15 cellular contexts compared by ENCODE assay signal in genomic region chr10:122468220-122468922, GRCh38. TPM values are rescaled to one million over a fixed set of nuclear protein-coding genes. Genes with fewer than 3 reads are reported as not detected.
A peak's percentile ranks its signal among the peaks of the same experiment; 100 is the strongest.
DNase-seq lines count a peak whose midpoint lies in the region; ATAC-seq, FAIRE-seq and TF ChIP-seq lines count a peak whose summit lies in the region.
"Had no signal": no experiment of that assay in that cellular context is flagged by ENCODE, and none has a peak within 500 bp of the region (broad histone marks: within the 10 kb centered on the region; RNA-seq: fewer than 3 reads in every experiment).

No MANE protein-coding gene starts in this region.

- no peak for TF ChIP-seq RAD21 in HepG2 (CRISPR knock-in tag; IDR thresholded peaks at IDR 0.05)

- DNase-seq in NCI-H82 (lab: John Stamatoyannopoulos, UW) (peak; percentile 46), NCI-H82 treated with DMSO at 0.1 percent for 48 hours (lab: John Stamatoyannopoulos, UW; ENCODE audit: unreplicated experiment) (no peak), MCF 10A (ENCODE audit: unreplicated experiment) (no peak), HepG2 (ENCODE audit: low spot score) (no peak), upper lobe of left lung (no peak)
- DNase-seq in naive thymus-derived CD8-positive, alpha-beta T cell = no peak
- no peak for DNase-seq in stimulated activated naive CD8-positive, alpha-beta T cell treated with anti-CD3 and anti-CD28 coated beads, Interleukin-15, Interleukin-2, amounts not matched to agents 100 U/mL and 50 U/mL, for 24 hours
- DNase-seq: activated naive CD4-positive, alpha-beta T cell treated with anti-CD3 and anti-CD28 coated beads, Interleukin-2, amount 50 U/mL, for 16 hours; NCI-H1105 treated with DMSO at 0.1 percent for 48 hours; retina; stimulated activated CD8-positive, alpha-beta memory T cell treated with anti-CD3 and anti-CD28 coated beads, Interleukin-4, amount 100 ng/mL, for 48 hours had no signal

- peak overlapping the region; percentile 40 for H3K4me3 Mint-ChIP-seq in MCF 10A (ENCODE audit: unreplicated experiment)
- no peak overlapping the region for H3K4me3 Mint-ChIP-seq in naive thymus-derived CD8-positive, alpha-beta T cell
- H3K4me3 Mint-ChIP-seq: memory B cell, neural crest cell, type B pancreatic cell had no signal

- TF ChIP-seq EP300 in HepG2 (IDR thresholded peaks at IDR 0.05; ENCODE audit: low read depth in 2 of 2, low read length in 2 of 2) = no peak
- no peak for TF ChIP-seq EP300 in HepG2 (CRISPR knock-in tag; IDR thresholded peaks at IDR 0.05; ENCODE audit: borderline replicate concordance)
- TF ChIP-seq EP300 in upper lobe of left lung (IDR thresholded peaks at IDR 0.05) = no peak

- no TSS peak for BruUV-seq in MCF 10A (replicated peaks; lab: Mats Ljungman, UMichigan)
- no TSS peak for BruUV-seq in HepG2 (replicated peaks; lab: Mats Ljungman, UMichigan)

- H3K9ac ChIP-seq in HepG2 (ENCODE audit: insufficient read depth, low read depth, low read length) = no peak overlapping the region

- H3K4me3 ChIP-seq in HepG2 (replicated peaks in 1 of 3; ENCODE audit: insufficient read depth in 1 of 3, low read depth in 2 of 3, low read length in 3 of 3) (no peak overlapping the region), upper lobe of left lung (no peak overlapping the region)

- no peaks in the 10 kb centered on the region for H4K20me1 ChIP-seq in HepG2 (ENCODE audit: insufficient read depth, low read length)

- in situ Hi-C loops in HepG2 (cut with HindIII; ENCODE audit: extremely low pct_ligation_motif_present, low pct_unique_long_range_greater_than_20kb) = no loop called here

- 8% methylated on average over 6 of the region's 6 CpGs for WGBS in HepG2 (ENCODE audit: low lambda C conversion rate)
- 90 to 96% methylated on average over 6 of the region's 6 CpGs for WGBS in upper lobe of left lung, 2 donors

- H3K27me3 ChIP-seq in HepG2 (ENCODE audit: control insufficient read depth in 1 of 2, insufficient read depth in 2 of 2, low read length in 2 of 2) = peaks cover 5 to 70% of the 10 kb centered on the region in 2 experiments
- H3K27me3 ChIP-seq in upper lobe of left lung = no peaks in the 10 kb centered on the region

- H3K36me3 ChIP-seq in HepG2 (replicated peaks in 1 of 2; ENCODE audit: control insufficient read depth in 1 of 2, insufficient read depth in 2 of 2, low read length in 2 of 2) = no peaks in the 10 kb centered on the region
- no peaks in the 10 kb centered on the region for H3K36me3 ChIP-seq in upper lobe of left lung

- no peaks in the 10 kb centered on the region for H3K79me2 ChIP-seq in HepG2 (ENCODE audit: insufficient read depth, low read length)

- H3K27ac ChIP-seq in HepG2 (ENCODE audit: extremely low read length, insufficient read depth, low read length) (no peak overlapping the region), temporal lobe (ENCODE audit: low read depth, low read length) (peak overlapping the region; percentile 34), upper lobe of left lung (peak overlapping the region in 1 of 4 donors; percentile 27)

- H3K27ac Mint-ChIP-seq in MCF 10A (ENCODE audit: low read depth, unreplicated experiment) = peak overlapping the region; percentile 82
- no peak overlapping the region for H3K27ac Mint-ChIP-seq in naive thymus-derived CD8-positive, alpha-beta T cell
- H3K27ac Mint-ChIP-seq: memory B cell, type B pancreatic cell had no signal

- H3K4me2 ChIP-seq in HepG2 (ENCODE audit: low read depth, low read length) = no peak overlapping the region

- no peak for ATAC-seq in HepG2
- no peak for ATAC-seq in naive thymus-derived CD8-positive, alpha-beta T cell
- no peak for ATAC-seq in stimulated activated naive CD8-positive, alpha-beta T cell treated with anti-CD3 and anti-CD28 coated beads, Interleukin-15, Interleukin-2, amounts not matched to agents 100 U/mL and 50 U/mL, for 24 hours
- no peak for ATAC-seq in upper lobe of left lung (ENCODE audit: low FRiP score in 2 of 2)

- H3K36me3 Mint-ChIP-seq in MCF 10A (ENCODE audit: insufficient read depth, unreplicated experiment) = peaks cover 35% of the 10 kb centered on the region
- H3K36me3 Mint-ChIP-seq in naive thymus-derived CD8-positive, alpha-beta T cell = no peaks in the 10 kb centered on the region
- H3K36me3 Mint-ChIP-seq: memory B cell, type B pancreatic cell had no signal

- no peak for FAIRE-seq in HepG2 (lab: Jason Lieb, UNC)

- TF ChIP-seq POLR2A in HepG2 (IDR thresholded peaks at IDR 0.05; ENCODE audit: insufficient read depth in 1 of 2, low read depth in 2 of 2, low read length in 2 of 2) (no peak), upper lobe of left lung (IDR thresholded peaks at IDR 0.05) (no peak)

- CTCF ChIA-PET in MCF 10A (lab: Yijun Ruan, JAX) (interaction anchor here (0.6 to 5.0 kb wide), 17 partner anchors 10 to 174 kb away, joined by 3 to 39 read pairs (median 3); no protein-coding TSS in a partner anchor), HepG2 (lab: Yijun Ruan, JAX; ENCODE audit: low intra/inter-chr PET ratio, low total read pairs) (no interaction called here)

- H3K4me1 Mint-ChIP-seq in MCF 10A (ENCODE audit: insufficient read depth, unreplicated experiment) = peaks cover 44% of the 10 kb centered on the region
- H3K4me1 Mint-ChIP-seq in naive thymus-derived CD8-positive, alpha-beta T cell = no peaks in the 10 kb centered on the region
- H3K4me1 Mint-ChIP-seq: memory B cell, neural crest cell had no signal

- no peaks in the 10 kb centered on the region for H3K4me1 ChIP-seq in HepG2 (ENCODE audit: insufficient read depth, low read length)
- H3K4me1 ChIP-seq in upper lobe of left lung = peaks cover 11 to 28% (median 13%) of the 10 kb centered on the region in 4 donors

- no peaks in the 10 kb centered on the region for H3K27me3 Mint-ChIP-seq in MCF 10A (ENCODE audit: insufficient read depth, unreplicated experiment)
- peaks cover 19 to 77% (median 31%) of the 10 kb centered on the region in 5 donors for H3K27me3 Mint-ChIP-seq in naive thymus-derived CD8-positive, alpha-beta T cell

- no peaks in the 10 kb centered on the region for H3K9me3 Mint-ChIP-seq in MCF 10A (ENCODE audit: unreplicated experiment)
- no peaks in the 10 kb centered on the region for H3K9me3 Mint-ChIP-seq in naive thymus-derived CD8-positive, alpha-beta T cell
- H3K9me3 Mint-ChIP-seq: memory B cell, neural crest cell, type B pancreatic cell had no signal

- intact Hi-C loops in MCF 10A (cut with micrococcal nuclease) (loop anchor here (2.0 kb wide), 2 partner anchors 36 to 96 kb away; no protein-coding TSS in a partner anchor), HepG2 (cut with micrococcal nuclease; ENCODE audit: unreplicated experiment) (no loop called here)

- POLR2A ChIA-PET in MCF 10A (lab: Yijun Ruan, JAX) (interaction anchor here (0.6 to 15.0 kb wide), 34 partner anchors 8 to 1949 kb away, joined by 3 to 291 read pairs (median 4); partner anchors contain the start of genes ATE1, BUB3, DMBT1 and PLEKHA1), HepG2 (lab: Yijun Ruan, JAX) (no interaction called here)
- POLR2A ChIA-PET in naive thymus-derived CD8-positive, alpha-beta T cell (lab: Charles Lee) = no interaction called here

- TF ChIP-seq CTCF in MCF 10A (IDR thresholded peaks at IDR 0.05; ENCODE audit: unreplicated experiment) = no peak
- no peak for TF ChIP-seq CTCF in HepG2 (CRISPR knock-in tag; IDR thresholded peaks at IDR 0.05)
- TF ChIP-seq CTCF in upper lobe of left lung (IDR thresholded peaks at IDR 0.05) = no peak

- no peak overlapping the region for H2AFZ ChIP-seq in HepG2 (ENCODE audit: low read length)

- H3K9me3 ChIP-seq in HepG2 (ENCODE audit: low read length) (no peaks in the 10 kb centered on the region), upper lobe of left lung (no peaks in the 10 kb centered on the region)

RNA-seq across cellular contexts. Expression of gene HTRA1, which starts 7.0 kb away (rescaled TPM):
- 157 and 175 TPM in 2 replicates for total RNA-seq in MCF 10A (2022)
- 0.17 and 0.40 TPM in 2 replicates for total RNA-seq in HepG2 (2016; rRNA removed; fragmentation: Illumina TruSeq; extraction: Trizol)
- 0.10 TPM in 1 of 2 replicates, not detected in the other for total RNA-seq in HepG2 (2016; cell fraction: cytosol; rRNA removed; fragmentation: Illumina TruSeq; extraction: Trizol; ENCODE audit: low read depth)
- total RNA-seq in HepG2 (2016; cell fraction: insoluble cytoplasmic fraction; rRNA removed; fragmentation: Illumina TruSeq; extraction: Trizol) = 0.15 and 0.37 TPM in 2 replicates
- total RNA-seq in HepG2 (2016; cell fraction: membrane; rRNA removed; fragmentation: Illumina TruSeq; extraction: Trizol) = 0.31 and 0.48 TPM in 2 replicates
- 0.43 TPM in 1 of 2 replicates, not detected in the other for total RNA-seq in HepG2 (2016; cell fraction: nucleus; rRNA removed; fragmentation: Illumina TruSeq; extraction: Trizol)
- 0.11 and 0.18 TPM in 2 replicates for polyA plus RNA-seq in HepG2 (2011; rRNA removed)
- polyA plus RNA-seq in HepG2 (2011; cell fraction: cytosol; rRNA removed) = 0.09 and 0.16 TPM in 2 replicates
- 0.13 TPM in 1 of 2 replicates, not detected in the other for polyA plus RNA-seq in HepG2 (2011; cell fraction: nucleus; rRNA removed)
- polyA plus RNA-seq in HepG2 (2012) = 0.09 and 0.11 TPM in 2 replicates
- 0.18 TPM in 2 replicates for polyA plus RNA-seq in HepG2 (2016; cell fraction: cytosol; fragmentation: Illumina TruSeq; extraction: Trizol; ENCODE audit: low read depth)
- 0.13 TPM in 1 of 2 replicates, not detected in the other for polyA plus RNA-seq in HepG2 (2016; cell fraction: insoluble cytoplasmic fraction; fragmentation: Illumina TruSeq; extraction: Trizol; ENCODE audit: low read depth)
- 0.22 TPM in 2 replicates for polyA plus RNA-seq in HepG2 (2016; cell fraction: membrane; fragmentation: Illumina TruSeq; extraction: Trizol; ENCODE audit: low read depth)
- 0.29 TPM in 1 of 2 replicates, not detected in the other for polyA plus RNA-seq in HepG2 (2016; cell fraction: nucleus; fragmentation: Illumina TruSeq; extraction: Trizol; ENCODE audit: insufficient read depth, low read depth)
- 23.5 TPM in 1 of 2 replicates, not detected in the other for polyA minus RNA-seq in HepG2 (2011; rRNA and poly(A)+ RNA removed; ENCODE audit: low replicate concordance)
- polyA minus RNA-seq in HepG2 (2011; cell fraction: cytosol; rRNA and poly(A)+ RNA removed) = 0.26 TPM in 1 of 2 replicates, not detected in the other
- polyA minus RNA-seq in HepG2 (2011; cell fraction: nucleus; rRNA and poly(A)+ RNA removed) = not detected in 2 replicates
- total RNA-seq in temporal lobe = 46.7 TPM
- total RNA-seq in naive thymus-derived CD8-positive, alpha-beta T cell = not detected
- polyA plus RNA-seq in naive thymus-derived CD8-positive, alpha-beta T cell = not detected
- 10 to 100 TPM; 20.7 to 72.8 (median 36.2) TPM for total RNA-seq in upper lobe of left lung

RNA-seq across cellular contexts. Expression of gene ARMS2, which starts 13.9 kb away (rescaled TPM):
- total RNA-seq in MCF 10A (2022) = not detected in 2 replicates
- total RNA-seq in HepG2 (2016; rRNA removed; fragmentation: Illumina TruSeq; extraction: Trizol) = not detected in 2 replicates
- not detected in 2 replicates for total RNA-seq in HepG2 (2016; cell fraction: cytosol; rRNA removed; fragmentation: Illumina TruSeq; extraction: Trizol; ENCODE audit: low read depth)
- not detected in 2 replicates for total RNA-seq in HepG2 (2016; cell fraction: insoluble cytoplasmic fraction; rRNA removed; fragmentation: Illumina TruSeq; extraction: Trizol)
- not detected in 2 replicates for total RNA-seq in HepG2 (2016; cell fraction: membrane; rRNA removed; fragmentation: Illumina TruSeq; extraction: Trizol)
- total RNA-seq in HepG2 (2016; cell fraction: nucleus; rRNA removed; fragmentation: Illumina TruSeq; extraction: Trizol) = not detected in 2 replicates
- not detected in 2 replicates for polyA plus RNA-seq in HepG2 (2011; rRNA removed)
- not detected in 2 replicates for polyA plus RNA-seq in HepG2 (2011; cell fraction: cytosol; rRNA removed)
- 0.23 TPM in 1 of 2 replicates, not detected in the other for polyA plus RNA-seq in HepG2 (2011; cell fraction: nucleus; rRNA removed)
- not detected in 2 replicates for polyA plus RNA-seq in HepG2 (2012)
- polyA plus RNA-seq in HepG2 (2016; cell fraction: cytosol; fragmentation: Illumina TruSeq; extraction: Trizol; ENCODE audit: low read depth) = not detected in 2 replicates
- polyA plus RNA-seq in HepG2 (2016; cell fraction: insoluble cytoplasmic fraction; fragmentation: Illumina TruSeq; extraction: Trizol; ENCODE audit: low read depth) = not detected in 2 replicates
- not detected in 2 replicates for polyA plus RNA-seq in HepG2 (2016; cell fraction: membrane; fragmentation: Illumina TruSeq; extraction: Trizol; ENCODE audit: low read depth)
- polyA plus RNA-seq in HepG2 (2016; cell fraction: nucleus; fragmentation: Illumina TruSeq; extraction: Trizol; ENCODE audit: insufficient read depth, low read depth) = not detected in 2 replicates
- polyA minus RNA-seq in HepG2 (2011; rRNA and poly(A)+ RNA removed; ENCODE audit: low replicate concordance) = not detected in 2 replicates
- polyA minus RNA-seq in HepG2 (2011; cell fraction: cytosol; rRNA and poly(A)+ RNA removed) = not detected in 2 replicates
- not detected in 2 replicates for polyA minus RNA-seq in HepG2 (2011; cell fraction: nucleus; rRNA and poly(A)+ RNA removed)
- not detected for total RNA-seq in temporal lobe
- total RNA-seq in naive thymus-derived CD8-positive, alpha-beta T cell = not detected
- polyA plus RNA-seq in naive thymus-derived CD8-positive, alpha-beta T cell = not detected
- total RNA-seq in upper lobe of left lung = not detected
- total RNA-seq: neural crest cell had no signal

Comparison
In these comparisons a context has a peak if more than half of its experiments do, and no peak if none do; other contexts are left out.
1. RNA of gene HTRA1, which starts 7.0 kb away (total RNA-seq): 157 to 175 TPM in MCF 10A, 46.7 TPM in temporal lobe (single experiment) and 20.7 to 72.8 TPM in upper lobe of left lung; 0.10 to 0.48 TPM in HepG2 and not detected in naive thymus-derived CD8-positive, alpha-beta T cell; every median in the first group is over 10 times any median in the second.